Comparison of ENCODE assay signal across 2 cellular contexts in the genomic region with DNA sequence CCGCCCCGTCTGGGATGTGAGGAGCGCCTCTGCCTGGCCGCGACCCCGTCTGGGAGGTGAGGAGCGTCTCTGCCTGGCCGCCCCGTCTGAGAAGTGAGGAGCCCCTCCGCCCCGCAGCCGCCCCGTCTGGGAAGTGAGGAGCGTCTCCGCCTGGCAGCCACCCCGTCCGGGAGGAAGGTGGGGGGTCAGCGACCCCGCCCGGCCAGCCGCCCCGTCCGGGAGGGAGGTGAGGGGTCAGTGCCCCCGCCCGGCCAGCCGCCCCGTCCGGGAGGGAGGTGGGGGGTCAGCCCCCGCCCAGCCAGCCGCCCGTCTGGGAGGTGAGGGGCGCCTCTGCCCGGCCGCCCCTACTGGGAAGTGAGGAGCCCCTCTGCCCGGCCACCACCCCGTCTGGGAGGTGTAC. TPM values are rescaled to one million over a fixed set of nuclear protein-coding genes. Genes with fewer than 3 reads are reported as not detected.
"Had no signal": no experiment of that assay in that cellular context is flagged by ENCODE, and none has a peak within 500 bp of the region (broad histone marks: within the 10 kb centered on the region; RNA-seq: fewer than 3 reads in every experiment).

No MANE protein-coding gene starts in this region.

RNA-seq across cellular contexts. Expression of gene PDE6G, which starts 38.0 kb away (rescaled TPM):
- total RNA-seq: GM23248, H4 had no signal
- polyA plus RNA-seq: GM23248 had no signal
